Comparison of ENCODE assay signal across 8 cellular contexts in genomic region chr11:3037041-3037944, GRCh38. TPM values are rescaled to one million over a fixed set of nuclear protein-coding genes. Genes with fewer than 3 reads are reported as not detected.
DNase-seq lines count a peak whose midpoint lies in the region; ATAC-seq, FAIRE-seq and TF ChIP-seq lines count a peak whose summit lies in the region.

No MANE protein-coding gene starts in this region.

- H3K4me3 ChIP-seq in SK-N-SH (ENCODE audit: low read depth in 2 of 2, low read length in 1 of 2), result no peak overlapping the region; a peak in 1 of 4 replicates
- H3K4me3 ChIP-seq in K562, result no peak overlapping the region
- H3K4me3 ChIP-seq in retinal pigment epithelial cell (ENCODE audit: low read length), result no peak overlapping the region

- H3K36me3 ChIP-seq in SK-N-SH (replicated peaks in 1 of 2; ENCODE audit: control insufficient read depth in 1 of 2, insufficient read depth in 2 of 2, low read length in 1 of 2) (peaks cover 61 to 88% of the 10 kb centered on the region in 2 experiments), K562 (ENCODE audit: control insufficient read depth, insufficient read depth, low read length) (peaks cover 83% of the 10 kb centered on the region)

- POLR2A ChIA-PET in SK-N-SH (lab: Yijun Ruan, JAX), result interaction anchor here (2.0 kb wide), 1 partner anchor 54 kb away, joined by 5 read pairs; no protein-coding TSS in a partner anchor
- POLR2A ChIA-PET in K562 (lab: Yijun Ruan, JAX), result interaction anchor here (0.6 to 2.8 kb wide), 8 partner anchors 8 to 54 kb away, joined by 3 to 12 read pairs (median 4); partner anchors contain the start of gene CARS1

- no peaks in the 10 kb centered on the region for H3K27me3 ChIP-seq in SK-N-SH (ENCODE audit: insufficient read depth)
- no peaks in the 10 kb centered on the region for H3K27me3 ChIP-seq in K562 (ENCODE audit: control insufficient read depth in 2 of 2, insufficient read depth in 2 of 2, low read length in 2 of 2)

- H3K27ac ChIP-seq in SK-N-SH (ENCODE audit: low read depth in 2 of 2, low read length in 1 of 2), result no peak overlapping the region
- H3K27ac ChIP-seq in K562 (ENCODE audit: extremely low read depth, low read depth, low read length), result no peak overlapping the region

- TF ChIP-seq RAD21 in SK-N-SH (IDR thresholded peaks at IDR 0.05; ENCODE audit: low read length) (peak; percentile 86), K562 (CRISPR knock-in tag; conservative IDR thresholded peaks at IDR 0.05 in 1 of 2, IDR thresholded peaks at IDR 0.05 in 1 of 2) (peak; percentile 74 to 80)

- no TSS peak for BruUV-seq in K562 (replicated peaks; lab: Mats Ljungman, UMichigan)

- no peaks in the 10 kb centered on the region for H3K9me2 ChIP-seq in SK-N-SH

- H3K4me1 ChIP-seq in SK-N-SH (ENCODE audit: control insufficient read depth in 1 of 2, insufficient read depth in 2 of 2, low read depth in 1 of 2, low read length in 1 of 2), result no peaks in the 10 kb centered on the region; a peak in 1 of 4 replicates
- no peaks in the 10 kb centered on the region; a peak in 1 of 5 replicates for H3K4me1 ChIP-seq in K562 (replicated peaks in 1 of 2; ENCODE audit: control insufficient read depth in 2 of 2, insufficient read depth in 2 of 2, low read length in 2 of 2)

- no peak for TF ChIP-seq POLR2A in K562 (conservative IDR thresholded peaks at IDR 0.05)

- peaks cover 13% of the 10 kb centered on the region for H3F3A ChIP-seq in SK-N-SH (replicated peaks; ENCODE audit: insufficient read depth)

- 58% methylated on average over 20 of the region's 24 CpGs for WGBS in SK-N-SH (ENCODE audit: low lambda C conversion rate)
- 54% methylated on average over 22 of the region's 24 CpGs for WGBS in K562 (ENCODE audit: insufficient coverage, low coverage, missing lambda C conversion rate)

- CTCF ChIA-PET in SK-N-SH (lab: Yijun Ruan, JAX), result interaction anchor here (0.6 to 23.7 kb wide), 51 partner anchors 8 to 505 kb away, joined by 3 to 403 read pairs (median 4); partner anchors contain the start of genes CARS1, MRGPRG and OSBPL5
- CTCF ChIA-PET in K562 (lab: Yijun Ruan, JAX; ENCODE audit: low intra/inter-chr PET ratio), result interaction anchor here (0.8 to 4.2 kb wide), 3 partner anchors 53 to 372 kb away, joined by 3 to 68 read pairs (median 11); no protein-coding TSS in a partner anchor

- ATAC-seq in K562 (peak; percentile 95), HG03442 (IDR thresholded peaks at IDR 0.05; ENCODE audit: unreplicated experiment) (no peak)

- TF ChIP-seq CTCF in SK-N-SH (IDR thresholded peaks at IDR 0.05), result peak; percentile 83
- TF ChIP-seq CTCF in K562 (IDR thresholded peaks at IDR 0.05 in 2 of 3, conservative IDR thresholded peaks at IDR 0.05 in 1 of 3; ENCODE audit: insufficient read depth in 2 of 3, low read depth in 1 of 3, low read length in 3 of 3), result peak; percentile 83 to 88 (median 88)
- TF ChIP-seq CTCF in retinal pigment epithelial cell (conservative IDR thresholded peaks at IDR 0.05; ENCODE audit: low read depth, low read length), result peak; percentile 78

- no peak overlapping the region for H3K9ac ChIP-seq in SK-N-SH
- H3K9ac ChIP-seq in K562 (ENCODE audit: insufficient read depth in 1 of 2, low read depth in 2 of 2, low read length in 2 of 2), result no peak overlapping the region

- H2AFZ ChIP-seq in SK-N-SH (ENCODE audit: low read depth) (no peak overlapping the region), K562 (ENCODE audit: low read depth, low read length) (no peak overlapping the region)

- TF ChIP-seq EP300 in SK-N-SH (IDR thresholded peaks at IDR 0.05; ENCODE audit: borderline replicate concordance in 1 of 2, low read depth in 1 of 2, low read length in 1 of 2) (no peak), K562 (IDR thresholded peaks at IDR 0.05; ENCODE audit: low read length) (no peak)

- peak; percentile 69 for FAIRE-seq in K562 (lab: Jason Lieb, UNC)

- peaks cover 35% of the 10 kb centered on the region for H4K20me1 ChIP-seq in SK-N-SH (ENCODE audit: insufficient read depth)
- H4K20me1 ChIP-seq in K562 (replicated peaks; ENCODE audit: control insufficient read depth, insufficient read depth, low read length), result peaks cover 21% of the 10 kb centered on the region; the same call in 1 of the 2 replicates

- peaks cover 23% of the 10 kb centered on the region for H3K79me2 ChIP-seq in SK-N-SH (ENCODE audit: insufficient read depth)
- H3K79me2 ChIP-seq in K562 (ENCODE audit: control insufficient read depth, insufficient read depth, low read length), result no peaks in the 10 kb centered on the region

- in situ Hi-C loops in K562 (cut with MboI), result no loop called here

- H3K4me2 ChIP-seq in SK-N-SH, result no peak overlapping the region
- H3K4me2 ChIP-seq in K562 (ENCODE audit: insufficient read depth, low read length), result no peak overlapping the region

- H3K9me1 ChIP-seq in K562 (ENCODE audit: control insufficient read depth, insufficient read depth, low read length), result no peaks in the 10 kb centered on the region

- no peaks in the 10 kb centered on the region for H3K9me3 ChIP-seq in SK-N-SH
- no peaks in the 10 kb centered on the region for H3K9me3 ChIP-seq in K562 (replicated peaks; ENCODE audit: control insufficient read depth, insufficient read depth, low read depth, low read length)

- DNase-seq in EH (ENCODE audit: low read depth) (peak; percentile 74), LoVo (ENCODE audit: low spot score) (peak; percentile 38), SK-N-SH (peak; percentile 83), K562 (ENCODE audit: extremely low read depth in 1 of 4, low spot score in 3 of 4) (peak; percentile 58 to 81 (median 62)), hepatic stellate cell (ENCODE audit: low spot score) (peak; percentile 72), retinal pigment epithelial cell (ENCODE audit: low read depth) (no peak), KG1 (lab: John Stamatoyannopoulos, UW) (no peak)

- intact Hi-C loops in K562 (cut with micrococcal nuclease), result loop anchor here (1.0 to 5.0 kb wide), 2 partner anchors 54 to 175 kb away; no protein-coding TSS in a partner anchor

TF ChIP-seq in SK-N-SH, 30 proteins besides CTCF, POLR2A, EP300 and RAD21:
- peak; percentile 85 for TF ChIP-seq SMC3 (IDR thresholded peaks at IDR 0.05; ENCODE audit: low read depth, low read length)
- TF ChIP-seq TCF12 (IDR thresholded peaks at IDR 0.05), result no peak

TF ChIP-seq in K562, 482 proteins besides CTCF, POLR2A, EP300 and RAD21 (continues in another document):
- TF ChIP-seq STAG1 (CRISPR knock-in tag; IDR thresholded peaks at IDR 0.05; ENCODE audit: borderline replicate concordance), result peak; percentile 57; the same call in 1 of the 2 replicates
- peak; percentile 40; the same call in 1 of the 2 replicates for TF ChIP-seq ARID2 (IDR thresholded peaks at IDR 0.05)
- peak; percentile 30; the same call in 1 of the 2 replicates for TF ChIP-seq TFAP4 (CRISPR knock-in tag; IDR thresholded peaks at IDR 0.05; ENCODE audit: borderline replicate concordance)

RNA-seq across cellular contexts. Expression of gene CARS1, which starts 19.9 kb away (rescaled TPM):
- polyA plus RNA-seq in SK-N-SH (2012; rRNA removed), result 52.1 and 65.2 TPM in 2 replicates
- polyA plus RNA-seq in SK-N-SH (2012; cell fraction: cytosol; rRNA removed), result 44.2 and 44.3 TPM in 2 replicates
- 139 and 179 TPM in 2 replicates for polyA plus RNA-seq in SK-N-SH (2012; cell fraction: nucleus; rRNA removed)
- total RNA-seq in K562 (2011; cell fraction: chromatin; rRNA removed; ENCODE audit: low replicate concordance), result 298 and 329 TPM in 2 replicates
- total RNA-seq in K562 (2011; cell fraction: nucleolus; rRNA removed), result 156 and 161 TPM in 2 replicates
- total RNA-seq in K562 (2011; cell fraction: nucleoplasm; rRNA removed), result 164 and 168 TPM in 2 replicates
- 73.6 and 77.3 TPM in 2 replicates for total RNA-seq in K562 (2014; rRNA removed)
- total RNA-seq in K562 (2014; rRNA removed; fragmentation: Illumina TruSeq; extraction: Trizol), result 52.3 and 57.4 TPM in 2 replicates
- 27.0 and 31.5 TPM in 2 replicates for total RNA-seq in K562 (2015; rRNA removed; fragmentation: Illumina TruSeq; extraction: Trizol)
- 76.1 and 90.2 TPM in 2 replicates for total RNA-seq in K562 (2021)
- 87.9 and 93.0 TPM in 2 replicates for polyA plus RNA-seq in K562 (2011; rRNA removed)
- 38.4 and 53.6 TPM in 2 replicates for polyA plus RNA-seq in K562 (2011; cell fraction: cytosol; rRNA removed)
- polyA plus RNA-seq in K562 (2011; cell fraction: nucleus; rRNA removed), result 222 and 259 TPM in 2 replicates
- polyA plus RNA-seq in K562 (2012), result 42.8 and 175 TPM in 2 replicates
- 80.1 and 90.0 TPM in 2 replicates for polyA plus RNA-seq in K562 (2014; fragmentation: Illumina TruSeq; extraction: Trizol)
- 10 to 100 TPM; 14.4 to 28.4 TPM for polyA plus RNA-seq in K562 (2014; fragmentation: Nextera tagmentation; extraction: Ambion mirVana)
- 94.0 and 106 TPM in 2 replicates for polyA plus RNA-seq in K562 (2014; rRNA removed)
- 60.4 and 65.4 TPM in 2 replicates for polyA minus RNA-seq in K562 (2011; rRNA and poly(A)+ RNA removed)
- polyA minus RNA-seq in K562 (2011; cell fraction: cytosol; rRNA and poly(A)+ RNA removed), result 27.4 and 51.4 TPM in 2 replicates
- 66.9 and 96.7 TPM in 2 replicates for polyA minus RNA-seq in K562 (2011; cell fraction: nucleus; rRNA and poly(A)+ RNA removed)

RNA-seq across cellular contexts. Expression of gene NAP1L4, which starts 45.2 kb away (rescaled TPM):
- polyA plus RNA-seq in SK-N-SH (2012; rRNA removed) (82.5 and 104 TPM in 2 replicates), K562 (2011; rRNA removed) (145 and 176 TPM in 2 replicates), K562 (2014; fragmentation: Illumina TruSeq; extraction: Trizol) (154 and 184 TPM in 2 replicates), K562 (2014; fragmentation: Nextera tagmentation; extraction: Ambion mirVana) (10 to 100 TPM; 34.1 to 50.7 TPM), K562 (2014; rRNA removed) (221 and 244 TPM in 2 replicates)
- polyA plus RNA-seq in SK-N-SH (2012; cell fraction: cytosol; rRNA removed), result 94.9 and 110 TPM in 2 replicates
- 54.4 and 105 TPM in 2 replicates for polyA plus RNA-seq in SK-N-SH (2012; cell fraction: nucleus; rRNA removed)
- total RNA-seq in K562 (2011; cell fraction: chromatin; rRNA removed; ENCODE audit: low replicate concordance), result 200 and 559 TPM in 2 replicates
- total RNA-seq in K562 (2011; cell fraction: nucleolus; rRNA removed), result 89.9 and 105 TPM in 2 replicates
- total RNA-seq in K562 (2011; cell fraction: nucleoplasm; rRNA removed), result 185 and 193 TPM in 2 replicates
- total RNA-seq in K562 (2014; rRNA removed) (217 and 237 TPM in 2 replicates), K562 (2014; rRNA removed; fragmentation: Illumina TruSeq; extraction: Trizol) (179 and 210 TPM in 2 replicates), K562 (2015; rRNA removed; fragmentation: Illumina TruSeq; extraction: Trizol) (145 and 153 TPM in 2 replicates), K562 (2021) (167 and 180 TPM in 2 replicates)
- 72.7 and 90.0 TPM in 2 replicates for polyA plus RNA-seq in K562 (2011; cell fraction: cytosol; rRNA removed)
- 166 and 223 TPM in 2 replicates for polyA plus RNA-seq in K562 (2011; cell fraction: nucleus; rRNA removed)
- polyA plus RNA-seq in K562 (2012), result 103 and 135 TPM in 2 replicates
- 207 and 232 TPM in 2 replicates for polyA minus RNA-seq in K562 (2011; rRNA and poly(A)+ RNA removed)
- polyA minus RNA-seq in K562 (2011; cell fraction: cytosol; rRNA and poly(A)+ RNA removed), result 66.1 and 67.2 TPM in 2 replicates
- polyA minus RNA-seq in K562 (2011; cell fraction: nucleus; rRNA and poly(A)+ RNA removed), result 76.3 and 166 TPM in 2 replicates

Comparison
In these comparisons a context has a peak if more than half of its experiments do, and no peak if none do; other contexts are left out.
1. DNase-seq: peak in EH (single experiment), LoVo (single experiment), SK-N-SH (single experiment), K562 (4 of 4) and hepatic stellate cell (single experiment); none in retinal pigment epithelial cell (single experiment) and KG1 (single experiment).
2. Peak in every context shown above with its lines, with median percentiles within 50 percentile points of each other: CTCF ChIP-seq.